24 cellular contexts compared by ENCODE assay signal in the genomic region with DNA sequence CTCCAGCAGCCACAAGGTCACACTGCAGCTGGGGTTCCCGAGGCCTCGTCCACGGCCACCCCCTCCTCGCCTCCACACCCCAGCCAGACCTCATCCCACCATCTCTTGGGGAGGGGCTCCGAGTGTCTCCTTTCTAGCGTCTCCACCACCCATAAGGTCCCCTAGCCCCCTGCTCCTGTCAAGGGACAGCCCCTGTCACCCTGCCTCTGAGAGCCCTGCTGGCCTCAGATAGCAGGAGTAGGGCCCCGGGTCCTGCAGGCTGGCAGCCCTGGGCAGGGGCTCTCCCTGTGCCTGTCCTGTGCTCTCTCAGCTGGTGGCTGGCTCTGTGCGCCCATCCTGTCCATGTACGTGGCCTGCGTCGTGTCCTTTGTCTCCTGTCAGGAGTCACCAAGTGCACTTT. TPM values are rescaled to one million over a fixed set of nuclear protein-coding genes. Genes with fewer than 3 reads are reported as not detected.
A peak's percentile ranks its signal among the peaks of the same experiment; 100 is the strongest.
DNase-seq lines count a peak whose midpoint lies in the region; ATAC-seq, FAIRE-seq and TF ChIP-seq lines count a peak whose summit lies in the region.
"Had no signal": no experiment of that assay in that cellular context is flagged by ENCODE, and none has a peak within 500 bp of the region (broad histone marks: within the 10 kb centered on the region; RNA-seq: fewer than 3 reads in every experiment).

No MANE protein-coding gene starts in this region.

- H2AFZ ChIP-seq in astrocyte (ENCODE audit: low read depth, low read length), result no peak overlapping the region
- H2AFZ ChIP-seq in osteoblast (ENCODE audit: low read length), result no peak overlapping the region

- H3K36me3 Mint-ChIP-seq in IgD-negative memory B cell (peaks cover 2% of the 10 kb centered on the region), astrocyte (ENCODE audit: low read depth, unreplicated experiment) (peaks cover 4% of the 10 kb centered on the region)
- no peaks in the 10 kb centered on the region for H3K36me3 Mint-ChIP-seq in activated CD8-positive, alpha-beta T cell treated with anti-CD3 and anti-CD28 coated beads for 36 hours (ENCODE audit: low read depth)

- H3K4me3 ChIP-seq in left ventricle myocardium inferior (no peak overlapping the region), astrocyte (ENCODE audit: insufficient read depth, low read depth, low read length) (no peak overlapping the region), osteoblast (ENCODE audit: insufficient read depth, low read length) (no peak overlapping the region)
- H3K4me3 ChIP-seq: A549, HAP-1 had no signal

- H3K9me3 Mint-ChIP-seq in IgD-negative memory B cell (peaks cover 0 to 1% (median 0%) of the 10 kb centered on the region in 3 donors), astrocyte (ENCODE audit: unreplicated experiment) (no peaks in the 10 kb centered on the region)
- H3K9me3 Mint-ChIP-seq in activated CD8-positive, alpha-beta T cell treated with anti-CD3 and anti-CD28 coated beads for 36 hours, result no peaks in the 10 kb centered on the region
- H3K9me3 Mint-ChIP-seq: HFFc6 had no signal

- peak overlapping the region in 2 of 3 donors; percentile 53 to 87 for H3K27ac Mint-ChIP-seq in IgD-negative memory B cell
- H3K27ac Mint-ChIP-seq in astrocyte (ENCODE audit: unreplicated experiment), result no peak overlapping the region
- H3K27ac Mint-ChIP-seq in activated CD8-positive, alpha-beta T cell treated with anti-CD3 and anti-CD28 coated beads for 36 hours, result no peak overlapping the region
- H3K27ac Mint-ChIP-seq: CD4-positive, alpha-beta memory T cell; HFFc6 had no signal

- no peak overlapping the region for H3K4me3 Mint-ChIP-seq in IgD-negative memory B cell
- H3K4me3 Mint-ChIP-seq in astrocyte (ENCODE audit: unreplicated experiment), result peak overlapping the region; percentile 50
- no peak overlapping the region for H3K4me3 Mint-ChIP-seq in activated CD8-positive, alpha-beta T cell treated with anti-CD3 and anti-CD28 coated beads for 36 hours
- H3K4me3 Mint-ChIP-seq: CD4-positive, alpha-beta memory T cell; HFFc6 had no signal

- H3K27me3 Mint-ChIP-seq in IgD-negative memory B cell (peaks cover 3% of the 10 kb centered on the region), astrocyte (ENCODE audit: low read depth, unreplicated experiment) (peaks cover 35% of the 10 kb centered on the region)
- H3K27me3 Mint-ChIP-seq in activated CD8-positive, alpha-beta T cell treated with anti-CD3 and anti-CD28 coated beads for 36 hours, result no peaks in the 10 kb centered on the region
- H3K27me3 Mint-ChIP-seq: CD4-positive, alpha-beta memory T cell had no signal

- no peaks in the 10 kb centered on the region for H3K36me3 ChIP-seq in left ventricle myocardium inferior
- H3K36me3 ChIP-seq in astrocyte (ENCODE audit: insufficient read depth, low read length), result no peaks in the 10 kb centered on the region
- H3K36me3 ChIP-seq in osteoblast (ENCODE audit: insufficient read depth, low read length), result no peaks in the 10 kb centered on the region
- H3K36me3 ChIP-seq: HAP-1 had no signal

- POLR2A ChIA-PET in activated CD8-positive, alpha-beta T cell treated with anti-CD3 and anti-CD28 coated beads for 36 hours (lab: Charles Lee), result no interaction called here

- FAIRE-seq in astrocyte (lab: Jason Lieb, UNC) (no peak), RCC 7860 (lab: Jason Lieb, UNC) (no peak)
- FAIRE-seq: A549, G401.6, GM12892, H54 had no signal

- no peak for ATAC-seq in Right ventricle myocardium inferior
- no peak for ATAC-seq in foreskin keratinocyte
- ATAC-seq in activated CD8-positive, alpha-beta T cell treated with anti-CD3 and anti-CD28 coated beads for 36 hours, result no peak
- ATAC-seq: A549 had no signal

- H3K4me1 ChIP-seq in left ventricle myocardium inferior, result no peaks in the 10 kb centered on the region
- peaks cover 14% of the 10 kb centered on the region for H3K4me1 ChIP-seq in astrocyte (ENCODE audit: insufficient read depth, low read length)
- peaks cover 14% of the 10 kb centered on the region for H3K4me1 ChIP-seq in osteoblast (ENCODE audit: insufficient read depth, low read length)
- no peaks in the 10 kb centered on the region for H3K4me1 ChIP-seq in foreskin keratinocyte
- H3K4me1 ChIP-seq: HAP-1 had no signal

- TF ChIP-seq CTCF in left ventricle myocardium inferior (IDR thresholded peaks at IDR 0.05; ENCODE audit: borderline replicate concordance) (no peak), astrocyte (IDR thresholded peaks at IDR 0.05; ENCODE audit: insufficient read depth, low read depth, low read length) (no peak), osteoblast (IDR thresholded peaks at IDR 0.05; ENCODE audit: extremely low read depth, low read depth, low read length) (no peak), foreskin keratinocyte (conservative IDR thresholded peaks at IDR 0.05) (no peak)
- TF ChIP-seq CTCF in activated CD8-positive, alpha-beta T cell treated with anti-CD3 and anti-CD28 coated beads for 36 hours (IDR thresholded peaks at IDR 0.05), result no peak

- H3K27me3 ChIP-seq in left ventricle myocardium inferior (ENCODE audit: low read depth), result peaks cover 6% of the 10 kb centered on the region
- H3K27me3 ChIP-seq in astrocyte (ENCODE audit: insufficient read depth, low read length), result peaks cover 5% of the 10 kb centered on the region
- no peaks in the 10 kb centered on the region for H3K27me3 ChIP-seq in osteoblast (ENCODE audit: insufficient read depth, low read length)
- peaks cover 52% of the 10 kb centered on the region for H3K27me3 ChIP-seq in foreskin keratinocyte

- H3K79me2 ChIP-seq in astrocyte (ENCODE audit: insufficient read depth, low read length), result no peaks in the 10 kb centered on the region
- H3K79me2 ChIP-seq in osteoblast (ENCODE audit: insufficient read depth, low read length), result no peaks in the 10 kb centered on the region

- H3K27ac ChIP-seq in left ventricle myocardium inferior (replicated peaks) (no peak overlapping the region), astrocyte (ENCODE audit: low read depth, low read length) (no peak overlapping the region), osteoblast (ENCODE audit: low read depth, low read length) (no peak overlapping the region), foreskin keratinocyte (no peak overlapping the region)
- H3K27ac ChIP-seq: A549 had no signal

- H3K9ac ChIP-seq in astrocyte (ENCODE audit: low read length), result no peak overlapping the region

- H3K4me2 ChIP-seq in astrocyte (ENCODE audit: low read length) (no peak overlapping the region), osteoblast (ENCODE audit: insufficient read depth, low read length) (no peak overlapping the region)
- H3K4me2 ChIP-seq: A549 had no signal

- intact Hi-C loops in Right ventricle myocardium inferior (cut with DNase I), result no loop called here
- intact Hi-C loops in left ventricle myocardium inferior (cut with micrococcal nuclease), result no loop called here
- intact Hi-C loops in activated CD8-positive, alpha-beta T cell treated with anti-CD3 and anti-CD28 coated beads for 36 hours (cut with micrococcal nuclease), result no loop called here

- peak; percentile 22 for DNase-seq in Right ventricle myocardium inferior (ENCODE audit: missing footprints)
- DNase-seq in left ventricle myocardium inferior, result no peak
- no peak for DNase-seq in astrocyte (ENCODE audit: low read depth)
- DNase-seq in osteoblast (ENCODE audit: insufficient read length, low spot score, missing footprints), result peak; percentile 66
- no peak for DNase-seq in foreskin keratinocyte
- no peak for DNase-seq in RCC 7860 (ENCODE audit: low spot score)
- no peak for DNase-seq in activated CD8-positive, alpha-beta T cell treated with anti-CD3 and anti-CD28 coated beads for 36 hours
- DNase-seq: 8988T, ACHN, AML-193, C1 segment of cervical spinal cord, Calu3, COR-L47, DMS53, DND-41, GOT3, HFFc6 had no signal

- peaks cover 0 to 2% (median 0%) of the 10 kb centered on the region in 3 donors for H3K4me1 Mint-ChIP-seq in IgD-negative memory B cell
- no peaks in the 10 kb centered on the region for H3K4me1 Mint-ChIP-seq in astrocyte (ENCODE audit: low read depth, unreplicated experiment)
- peaks cover 4% of the 10 kb centered on the region for H3K4me1 Mint-ChIP-seq in activated CD8-positive, alpha-beta T cell treated with anti-CD3 and anti-CD28 coated beads for 36 hours (ENCODE audit: low read depth)
- H3K4me1 Mint-ChIP-seq: CD4-positive, alpha-beta memory T cell had no signal

- CTCF ChIA-PET in activated CD8-positive, alpha-beta T cell treated with anti-CD3 and anti-CD28 coated beads for 36 hours (lab: Charles Lee), result interaction anchor here (1.7 kb wide), 1 partner anchor 74 kb away, joined by 5 read pairs; no protein-coding TSS in a partner anchor

- H4K20me1 ChIP-seq in astrocyte (ENCODE audit: insufficient read depth, low read length) (peaks cover 41% of the 10 kb centered on the region), osteoblast (ENCODE audit: insufficient read depth, low read length) (peaks cover 8% of the 10 kb centered on the region)

- H3K9me3 ChIP-seq in left ventricle myocardium inferior (replicated peaks) (no peaks in the 10 kb centered on the region), astrocyte (ENCODE audit: insufficient read depth, low read depth, low read length) (no peaks in the 10 kb centered on the region), osteoblast (ENCODE audit: low read depth, low read length) (no peaks in the 10 kb centered on the region)
- H3K9me3 ChIP-seq: A549, HAP-1 had no signal

RNA-seq across cellular contexts. Expression of a gene that starts 17.0 kb away (rescaled TPM):
- total RNA-seq in Right ventricle myocardium inferior (not detected), left ventricle myocardium inferior (1.2 TPM), astrocyte (1.7 and 2.3 TPM in 2 replicates), osteoblast (12.4 and 14.8 TPM in 2 replicates), foreskin keratinocyte (not detected in 2 replicates)
- polyA plus RNA-seq in IgD-negative memory B cell (not detected), foreskin keratinocyte (not detected in 2 replicates)
- not detected for total RNA-seq in activated CD8-positive, alpha-beta T cell treated with anti-CD3 and anti-CD28 coated beads for 36 hours
- total RNA-seq: Calu3; CD4-positive, alpha-beta memory T cell had no signal
- polyA plus RNA-seq: A549; CD4-positive, alpha-beta memory T cell had no signal

RNA-seq across cellular contexts. Expression of a gene that starts 57.7 kb away (rescaled TPM):
- total RNA-seq in Right ventricle myocardium inferior, result 37.0 TPM
- 32.3 TPM for total RNA-seq in left ventricle myocardium inferior
- 14.6 TPM for polyA plus RNA-seq in IgD-negative memory B cell
- total RNA-seq in astrocyte, result 48.6 and 57.8 TPM in 2 replicates
- 36.6 and 41.0 TPM in 2 replicates for total RNA-seq in osteoblast
- 56.7 and 58.1 TPM in 2 replicates for total RNA-seq in foreskin keratinocyte
- polyA plus RNA-seq in foreskin keratinocyte, result 43.2 and 44.0 TPM in 2 replicates
- 10 to 100 TPM; 75.9 to 87.6 TPM for total RNA-seq in activated CD8-positive, alpha-beta T cell treated with anti-CD3 and anti-CD28 coated beads for 36 hours

Comparison
In these comparisons a context has a peak if more than half of its experiments do, and no peak if none do; other contexts are left out.
1. DNase-seq: peak in Right ventricle myocardium inferior (single experiment) and osteoblast (single experiment); none in left ventricle myocardium inferior (single experiment), astrocyte (single experiment), foreskin keratinocyte (0 of 2), RCC 7860 (single experiment) and activated CD8-positive, alpha-beta T cell treated with anti-CD3 and anti-CD28 coated beads for 36 hours (single experiment).
2. H3K27ac Mint-ChIP-seq: peak in IgD-negative memory B cell (2 of 3); none in astrocyte (single experiment) and activated CD8-positive, alpha-beta T cell treated with anti-CD3 and anti-CD28 coated beads for 36 hours (single experiment).